14 cellular contexts compared by ENCODE assay signal in the genomic region with DNA sequence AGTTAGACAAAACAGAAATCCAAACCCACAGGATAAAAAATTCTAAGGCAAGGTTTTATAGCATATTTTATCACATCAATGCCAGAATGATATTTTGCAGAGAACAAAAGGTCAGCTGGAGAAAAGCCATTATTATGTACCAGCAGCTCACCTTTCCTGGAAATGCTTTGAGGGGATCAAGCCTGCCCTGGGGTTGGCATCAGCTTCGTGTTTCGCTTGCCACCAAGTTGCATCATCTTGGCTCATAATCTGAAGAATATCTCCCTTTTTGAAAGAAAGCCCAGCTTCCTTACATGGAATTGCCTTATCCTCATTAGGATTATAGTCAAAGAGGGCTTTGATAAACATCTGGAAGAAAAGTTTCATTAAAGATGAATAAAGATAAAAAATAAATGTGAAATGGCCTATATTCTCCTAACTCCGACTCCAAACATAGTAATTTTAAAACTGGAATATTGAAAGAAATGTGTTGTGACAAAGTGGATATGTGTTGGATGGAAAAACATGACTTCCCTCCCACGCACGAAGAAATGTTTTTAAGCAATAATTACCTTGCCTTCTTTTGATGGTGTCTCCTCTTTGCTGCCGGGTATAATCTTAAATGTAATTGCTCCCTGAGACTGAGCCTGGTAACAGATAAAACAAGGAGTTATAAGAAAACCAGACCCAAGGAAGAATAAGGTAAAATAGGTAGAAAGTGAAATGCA.
DNase-seq lines count a peak whose midpoint lies in the region; ATAC-seq and TF ChIP-seq lines count a peak whose summit lies in the region.
"Had no signal": no experiment of that assay in that cellular context is flagged by ENCODE, and none has a peak within 500 bp of the region (broad histone marks: within the 10 kb centered on the region; RNA-seq: fewer than 3 reads in every experiment).

No MANE protein-coding gene starts in this region.

- no peaks in the 10 kb centered on the region for H3K27me3 ChIP-seq in heart right ventricle

- H3K4me3 Mint-ChIP-seq in activated T-helper 17 cell treated with anti-CD3 and anti-CD28 coated beads, Interleukin-2, amount 50 U/mL, for 72 hours = no peak overlapping the region
- H3K4me3 Mint-ChIP-seq: activated T-cell treated with anti-CD3 and anti-CD28 coated beads, Interleukin-2, amount 50 U/mL, for 72 hours had no signal

- H3K4me3 ChIP-seq in skeletal muscle cell (ENCODE audit: low read depth, low read length) = no peak overlapping the region
- no peak overlapping the region for H3K4me3 ChIP-seq in heart right ventricle
- H3K4me3 ChIP-seq: PC-9 had no signal

- no peaks in the 10 kb centered on the region for H3K9me3 Mint-ChIP-seq in activated T-helper 17 cell treated with anti-CD3 and anti-CD28 coated beads, Interleukin-2, amount 50 U/mL, for 72 hours
- H3K9me3 Mint-ChIP-seq: activated T-cell treated with anti-CD3 and anti-CD28 coated beads, Interleukin-2, amount 50 U/mL, for 72 hours had no signal

- H3K36me3 ChIP-seq in heart right ventricle = peaks cover 0 to 30% (median 0%) of the 10 kb centered on the region in 9 donors

- DNase-seq in NCI-H2196 (lab: John Stamatoyannopoulos, UW; ENCODE audit: unreplicated experiment) (peak; percentile 34), NCI-H2196 treated with DMSO at 0.1 percent for 48 hours (lab: John Stamatoyannopoulos, UW; ENCODE audit: unreplicated experiment) (no peak), fibroblast of peridontal ligament (ENCODE audit: extremely low read depth) (peak; percentile 52), skeletal muscle cell (ENCODE audit: low read depth) (peak; percentile 16), GM10266 (ENCODE audit: extremely low spot score) (no peak), heart right ventricle (no peak), germinal center (ENCODE audit: low spot score) (no peak)
- DNase-seq: activated CD4-positive, alpha-beta T cell treated with anti-CD3 and anti-CD28 coated beads for 4 hours; activated T-cell treated with anti-CD3 and anti-CD28 coated beads, Interleukin-2, amount 50 U/mL, for 72 hours; NCI-H345; PC-9; stimulated activated CD4-positive, alpha-beta T cell treated with anti-CD3 and anti-CD28 coated beads, Interleukin-2, amount 100 ng/mL, for 24 hours had no signal

- no peaks in the 10 kb centered on the region for H3K4me1 Mint-ChIP-seq in activated T-helper 17 cell treated with anti-CD3 and anti-CD28 coated beads, Interleukin-2, amount 50 U/mL, for 72 hours

- peak overlapping the region; percentile 61 for H3K27ac Mint-ChIP-seq in activated T-helper 17 cell treated with anti-CD3 and anti-CD28 coated beads, Interleukin-2, amount 50 U/mL, for 72 hours
- H3K27ac Mint-ChIP-seq: activated T-cell treated with anti-CD3 and anti-CD28 coated beads, Interleukin-2, amount 50 U/mL, for 72 hours had no signal

- no peaks in the 10 kb centered on the region for H3K9me3 ChIP-seq in heart right ventricle

- no peak for TF ChIP-seq CTCF in GM10266 (IDR thresholded peaks at IDR 0.05; ENCODE audit: control insufficient read depth, insufficient read depth, low read depth, missing control alignments)
- TF ChIP-seq CTCF in heart right ventricle (IDR thresholded peaks at IDR 0.05) = no peak

- no peaks in the 10 kb centered on the region for H3K4me1 ChIP-seq in heart right ventricle
- H3K4me1 ChIP-seq: parathyroid adenoma had no signal

- H3K36me3 Mint-ChIP-seq in activated T-helper 17 cell treated with anti-CD3 and anti-CD28 coated beads, Interleukin-2, amount 50 U/mL, for 72 hours (ENCODE audit: low read depth) = peaks cover 67% of the 10 kb centered on the region

- WGBS in heart right ventricle, 2 donors = 66 to 72% methylated on average over 6 of the region's 6 CpGs

- ATAC-seq in activated T-helper 17 cell treated with anti-CD3 and anti-CD28 coated beads, Interleukin-2, amount 50 U/mL, for 72 hours (replicated peaks) = no peak
- no peak for ATAC-seq in heart right ventricle
- ATAC-seq: activated T-cell treated with anti-CD3 and anti-CD28 coated beads, Interleukin-2, amount 50 U/mL, for 72 hours had no signal

- no peak overlapping the region for H3K27ac ChIP-seq in heart right ventricle
- H3K27ac ChIP-seq: parathyroid adenoma, PC-9 had no signal

- intact Hi-C loops in heart right ventricle (cut with DNase I) = no loop called here

- H3K27me3 Mint-ChIP-seq in activated T-helper 17 cell treated with anti-CD3 and anti-CD28 coated beads, Interleukin-2, amount 50 U/mL, for 72 hours = no peaks in the 10 kb centered on the region

Comparison
In these comparisons a context has a peak if more than half of its experiments do, and no peak if none do; other contexts are left out.
1. DNase-seq: peak in NCI-H2196 (single experiment), fibroblast of peridontal ligament (single experiment) and skeletal muscle cell (single experiment); none in NCI-H2196 treated with DMSO at 0.1 percent for 48 hours (single experiment), GM10266 (single experiment), heart right ventricle (0 of 2) and germinal center (single experiment).